19 cellular contexts compared by ENCODE assay signal in the genomic region with DNA sequence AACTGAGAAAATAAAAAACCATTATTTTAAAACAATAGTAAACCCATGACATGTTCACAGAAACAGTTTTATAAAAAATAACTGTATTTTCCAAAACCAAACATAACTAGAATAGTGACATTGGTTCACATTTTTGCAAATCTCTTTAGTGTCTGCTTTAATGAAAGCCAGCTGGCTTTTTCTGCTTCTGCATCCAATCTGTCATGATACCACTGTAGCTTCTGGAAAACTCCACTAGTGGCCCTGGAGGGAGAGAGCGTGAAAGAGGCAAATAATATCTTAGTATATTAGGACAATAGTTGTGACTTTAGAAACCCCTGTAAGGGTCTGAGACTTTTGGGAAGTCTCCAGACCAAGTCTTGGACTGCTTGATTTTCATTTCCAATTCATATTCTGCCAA. TPM values are rescaled to one million over a fixed set of nuclear protein-coding genes. Genes with fewer than 3 reads are reported as not detected.
A peak's percentile ranks its signal among the peaks of the same experiment; 100 is the strongest.
DNase-seq lines count a peak whose midpoint lies in the region; ATAC-seq, FAIRE-seq and TF ChIP-seq lines count a peak whose summit lies in the region.
"Had no signal": no experiment of that assay in that cellular context is flagged by ENCODE, and none has a peak within 500 bp of the region (broad histone marks: within the 10 kb centered on the region; RNA-seq: fewer than 3 reads in every experiment).

No MANE protein-coding gene starts in this region.

- no peak overlapping the region for H2AFZ ChIP-seq in keratinocyte (ENCODE audit: control insufficient read depth, low read length)

- H3K36me3 ChIP-seq in adipocyte (ENCODE audit: control insufficient read depth, insufficient read depth, low read length, severe bottlenecking) (no peaks in the 10 kb centered on the region), keratinocyte (ENCODE audit: control insufficient read depth in 2 of 2, extremely low read depth in 1 of 2, insufficient read depth in 2 of 2, low read length in 2 of 2) (no peaks in the 10 kb centered on the region)
- H3K36me3 ChIP-seq: BE2C, Peyer's patch had no signal

- H3K9ac ChIP-seq in adipocyte (ENCODE audit: low read length), result no peak overlapping the region
- H3K9ac ChIP-seq in keratinocyte (ENCODE audit: control insufficient read depth, extremely low read depth, insufficient read depth, low read length), result no peak overlapping the region

- dilution Hi-C loops in keratinocyte (cut with MboI; ENCODE audit: extremely low pct_ligation_motif_present, low sequenced_read_pairs), result no loop called here

- peak; percentile 19 for DNase-seq in AG08395 (ENCODE audit: low spot score)
- DNase-seq in GM03348 (ENCODE audit: low spot score), result peak; percentile 40
- DNase-seq in adipocyte (ENCODE audit: low read depth), result peak; percentile 35
- no peak for DNase-seq in keratinocyte (ENCODE audit: low read depth, low spot score)
- no peak for DNase-seq in activated CD4-positive, alpha-beta T cell treated with anti-CD3 and anti-CD28 coated beads, Interleukin-2, amount 50 U/mL, for 4 hours
- no peak for DNase-seq in anterior cingulate cortex (lab: John Stamatoyannopoulos, UW)
- DNase-seq in HPDE6-E6E7 (ENCODE audit: extremely low spot score), result no peak
- DNase-seq: BE2C; CD4-positive, alpha-beta T cell; HCEC 1CT; KG1; NCI-H1048; NCI-H146; NCI-H2081; NCI-H510A; NCI-H82; Peyer's patch; SIG-M5 had no signal

- no peak for FAIRE-seq in keratinocyte (lab: Jason Lieb, UNC)

- H3K79me2 ChIP-seq in keratinocyte (ENCODE audit: control insufficient read depth, insufficient read depth, low read length), result no peaks in the 10 kb centered on the region

- H3K4me3 ChIP-seq in adipocyte (ENCODE audit: low read length), result no peak overlapping the region
- no peak overlapping the region for H3K4me3 ChIP-seq in keratinocyte (ENCODE audit: control insufficient read depth in 2 of 3, extremely low read depth in 1 of 3, insufficient read depth in 2 of 3, low read depth in 1 of 3, low read length in 3 of 3)
- H3K4me3 ChIP-seq: Peyer's patch had no signal

- no peaks in the 10 kb centered on the region for H3K9me1 ChIP-seq in keratinocyte (ENCODE audit: control insufficient read depth, extremely low read depth, insufficient read depth, low read length)

- no peak for ATAC-seq in HG03439 (IDR thresholded peaks at IDR 0.05; ENCODE audit: unreplicated experiment)

- TF ChIP-seq CTCF in keratinocyte (optimal IDR thresholded peaks at IDR 0.05 in 1 of 3, IDR thresholded peaks at IDR 0.05 in 1 of 3, conservative IDR thresholded peaks at IDR 0.05 in 1 of 3; ENCODE audit: extremely low read depth in 1 of 3, insufficient read depth in 2 of 3, low read length in 3 of 3), result no peak

- H3K4me2 ChIP-seq in keratinocyte (ENCODE audit: control insufficient read depth, extremely low read depth, insufficient read depth, low read depth, low read length), result no peak overlapping the region

- H3K9me3 ChIP-seq in adipocyte (ENCODE audit: control insufficient read depth, low read length) (peaks cover 8% of the 10 kb centered on the region), keratinocyte (ENCODE audit: control insufficient read depth, low read depth, low read length) (peaks cover 17% of the 10 kb centered on the region)
- H3K9me3 ChIP-seq: BE2C, Peyer's patch had no signal

- no peaks in the 10 kb centered on the region for H3K4me1 ChIP-seq in adipocyte (ENCODE audit: control insufficient read depth, insufficient read depth, low read length)
- H3K4me1 ChIP-seq in keratinocyte (ENCODE audit: control insufficient read depth, extremely low read depth, insufficient read depth, low read length), result peaks cover 38% of the 10 kb centered on the region
- H3K4me1 ChIP-seq: BE2C had no signal

- peak overlapping the region; percentile 100 for H3K27ac ChIP-seq in keratinocyte (ENCODE audit: control insufficient read depth, insufficient read depth, low read length)
- H3K27ac ChIP-seq: Peyer's patch had no signal

- no peaks in the 10 kb centered on the region for H4K20me1 ChIP-seq in keratinocyte (ENCODE audit: control insufficient read depth, extremely low read depth, insufficient read depth, low read length)

- H3K27me3 ChIP-seq in adipocyte (replicated peaks; ENCODE audit: control insufficient read depth, insufficient read depth, low read length) (no peaks in the 10 kb centered on the region), keratinocyte (ENCODE audit: control insufficient read depth, extremely low read depth, insufficient read depth, low read length) (no peaks in the 10 kb centered on the region)
- H3K27me3 ChIP-seq: BE2C, Peyer's patch had no signal

RNA-seq across cellular contexts. Expression of gene FGFBP1, which starts 31.1 kb away (rescaled TPM):
- polyA plus RNA-seq in keratinocyte, result 1,464 to 2,372 TPM (median 2,189 TPM) in 3 replicates
- polyA plus RNA-seq in keratinocyte (2011; ENCODE audit: low read depth), result 343 TPM
- 794 and 1,175 TPM in 2 replicates for polyA plus RNA-seq in keratinocyte (2011; cell fraction: cytosol; rRNA removed)
- 2,544 and 2,862 TPM in 2 replicates for polyA plus RNA-seq in keratinocyte (2011; cell fraction: nucleus; rRNA removed)
- 611 and 1,527 TPM in 2 replicates for polyA plus RNA-seq in keratinocyte (2012; ENCODE audit: low replicate concordance)
- polyA minus RNA-seq in keratinocyte, result 503 to 930 TPM (median 667 TPM) in 3 replicates
- 726 TPM for polyA minus RNA-seq in keratinocyte (2011; cell fraction: cytosol; rRNA and poly(A)+ RNA removed)
- 610 and 1,073 TPM in 2 replicates for polyA minus RNA-seq in keratinocyte (2011; cell fraction: nucleus; rRNA and poly(A)+ RNA removed)

RNA-seq across cellular contexts. Expression of gene FGFBP2, which starts 55.5 kb away (rescaled TPM):
- polyA plus RNA-seq in keratinocyte, result not detected in 3 replicates
- polyA plus RNA-seq in keratinocyte (2011; ENCODE audit: low read depth), result not detected
- not detected in 2 replicates for polyA plus RNA-seq in keratinocyte (2011; cell fraction: cytosol; rRNA removed)
- polyA plus RNA-seq in keratinocyte (2011; cell fraction: nucleus; rRNA removed), result not detected in 2 replicates
- not detected in 2 replicates for polyA plus RNA-seq in keratinocyte (2012; ENCODE audit: low replicate concordance)
- not detected in 3 replicates for polyA minus RNA-seq in keratinocyte
- polyA minus RNA-seq in keratinocyte (2011; cell fraction: cytosol; rRNA and poly(A)+ RNA removed), result not detected
- polyA minus RNA-seq in keratinocyte (2011; cell fraction: nucleus; rRNA and poly(A)+ RNA removed), result not detected in 2 replicates

Comparison
In these comparisons a context has a peak if more than half of its experiments do, and no peak if none do; other contexts are left out.
1. DNase-seq: peak in AG08395 (single experiment), GM03348 (single experiment) and adipocyte (single experiment); none in keratinocyte (single experiment), activated CD4-positive, alpha-beta T cell treated with anti-CD3 and anti-CD28 coated beads, Interleukin-2, amount 50 U/mL, for 4 hours (0 of 2), anterior cingulate cortex (0 of 58) and HPDE6-E6E7 (single experiment).